2 cellular contexts compared by ENCODE assay signal in the genomic region with DNA sequence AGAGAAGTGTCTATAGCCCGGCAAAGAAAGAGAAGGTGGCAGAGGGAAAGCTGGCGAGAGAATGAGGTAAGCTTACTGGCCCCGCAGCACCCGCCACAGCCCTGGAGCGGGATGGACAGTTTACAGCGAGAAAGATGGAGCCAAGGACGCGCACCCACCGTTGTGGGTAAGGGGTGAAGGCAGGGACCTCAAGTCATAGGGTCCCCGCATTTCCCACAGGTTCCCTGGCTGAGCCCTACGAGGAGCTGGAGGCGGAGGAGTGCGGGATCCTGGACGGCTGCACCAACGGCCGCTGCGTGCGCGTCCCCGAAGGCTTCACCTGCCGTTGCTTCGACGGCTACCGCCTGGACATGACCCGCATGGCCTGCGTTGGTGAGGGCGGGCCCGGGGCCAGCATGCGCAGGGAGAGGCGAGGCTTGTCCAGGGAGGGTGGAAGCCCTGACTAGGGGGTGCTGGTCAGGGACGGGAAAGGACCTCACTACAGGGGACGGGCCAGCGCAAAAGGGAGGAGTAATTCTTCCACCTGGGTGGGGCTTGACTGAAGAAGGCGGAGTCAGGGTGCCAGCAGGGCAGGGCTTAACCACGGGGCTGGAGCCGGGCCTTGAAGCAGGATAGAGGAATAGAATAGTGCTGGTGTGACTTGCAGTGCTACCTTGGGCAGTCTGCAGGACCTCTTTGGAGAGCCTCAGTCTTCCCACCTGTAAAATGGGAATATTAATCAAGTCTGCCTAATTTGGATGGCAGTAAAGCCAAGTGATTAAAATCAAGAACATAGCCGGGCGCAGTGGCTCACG.
A peak's percentile ranks its signal among the peaks of the same experiment; 100 is the strongest.
TF ChIP-seq lines count a peak whose summit lies in the region.

No MANE protein-coding gene starts in this region.

TF ChIP-seq in IMR-90, 13 proteins besides CTCF, POLR2A, EP300 and RAD21:
- TF ChIP-seq MXI1 (IDR thresholded peaks at IDR 0.05; ENCODE audit: borderline replicate concordance, low read depth, low read length) (no peak), CEBPB (IDR thresholded peaks at IDR 0.05; ENCODE audit: low read depth, low read length) (no peak), CHD1 (IDR thresholded peaks at IDR 0.05; ENCODE audit: low read depth, low read length) (no peak), MAZ (IDR thresholded peaks at IDR 0.05; ENCODE audit: borderline replicate concordance, low read depth, low read length) (no peak), BHLHE40 (IDR thresholded peaks at IDR 0.05; ENCODE audit: low read depth, low read length) (no peak), RCOR1 (IDR thresholded peaks at IDR 0.05; ENCODE audit: insufficient replicate concordance, low read length) (no peak), NFE2L2 (IDR thresholded peaks at IDR 0.05; ENCODE audit: low read depth, low read length) (no peak), RFX5 (IDR thresholded peaks at IDR 0.05; ENCODE audit: low read depth, low read length) (no peak), FOS (IDR thresholded peaks at IDR 0.05; ENCODE audit: low read depth, low read length) (no peak), SMC3 (IDR thresholded peaks at IDR 0.05; ENCODE audit: low read depth, low read length) (no peak), MAFK (IDR thresholded peaks at IDR 0.05; ENCODE audit: low read depth, low read length) (no peak)
- TF ChIP-seq, protein P1, sequence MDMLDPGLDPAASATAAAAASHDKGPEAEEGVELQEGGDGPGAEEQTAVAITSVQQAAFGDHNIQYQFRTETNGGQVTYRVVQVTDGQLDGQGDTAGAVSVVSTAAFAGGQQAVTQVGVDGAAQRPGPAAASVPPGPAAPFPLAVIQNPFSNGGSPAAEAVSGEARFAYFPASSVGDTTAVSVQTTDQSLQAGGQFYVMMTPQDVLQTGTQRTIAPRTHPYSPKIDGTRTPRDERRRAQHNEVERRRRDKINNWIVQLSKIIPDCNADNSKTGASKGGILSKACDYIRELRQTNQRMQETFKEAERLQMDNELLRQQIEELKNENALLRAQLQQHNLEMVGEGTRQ (IDR thresholded peaks at IDR 0.05; ENCODE audit: low read depth, low read length) = no peak
- TF ChIP-seq, protein P2, sequence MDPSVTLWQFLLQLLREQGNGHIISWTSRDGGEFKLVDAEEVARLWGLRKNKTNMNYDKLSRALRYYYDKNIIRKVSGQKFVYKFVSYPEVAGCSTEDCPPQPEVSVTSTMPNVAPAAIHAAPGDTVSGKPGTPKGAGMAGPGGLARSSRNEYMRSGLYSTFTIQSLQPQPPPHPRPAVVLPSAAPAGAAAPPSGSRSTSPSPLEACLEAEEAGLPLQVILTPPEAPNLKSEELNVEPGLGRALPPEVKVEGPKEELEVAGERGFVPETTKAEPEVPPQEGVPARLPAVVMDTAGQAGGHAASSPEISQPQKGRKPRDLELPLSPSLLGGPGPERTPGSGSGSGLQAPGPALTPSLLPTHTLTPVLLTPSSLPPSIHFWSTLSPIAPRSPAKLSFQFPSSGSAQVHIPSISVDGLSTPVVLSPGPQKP (IDR thresholded peaks at IDR 0.05; ENCODE audit: borderline replicate concordance, low read depth, low read length) = no peak

TF ChIP-seq in H1, 55 proteins besides CTCF, POLR2A, EP300 and RAD21:
- TF ChIP-seq TCF12 (IDR thresholded peaks at IDR 0.05; ENCODE audit: low read depth, low read length) (no peak), POU5F1 (IDR thresholded peaks at IDR 0.05; ENCODE audit: low read depth, low read length) (no peak), KDM1A (IDR thresholded peaks at IDR 0.05; ENCODE audit: borderline replicate concordance, low read length) (peak; percentile 74; the same call in 1 of the 2 replicates), POLR2AphosphoS5 (IDR thresholded peaks at IDR 0.05; ENCODE audit: low read depth, low read length) (peak; percentile 22; the same call in 1 of the 2 replicates), SIN3A (conservative IDR thresholded peaks at IDR 0.05 in 1 of 2, IDR thresholded peaks at IDR 0.05 in 1 of 2; ENCODE audit: low read depth in 1 of 2, low read length in 2 of 2) (no peak)
- TF ChIP-seq, protein P3, sequence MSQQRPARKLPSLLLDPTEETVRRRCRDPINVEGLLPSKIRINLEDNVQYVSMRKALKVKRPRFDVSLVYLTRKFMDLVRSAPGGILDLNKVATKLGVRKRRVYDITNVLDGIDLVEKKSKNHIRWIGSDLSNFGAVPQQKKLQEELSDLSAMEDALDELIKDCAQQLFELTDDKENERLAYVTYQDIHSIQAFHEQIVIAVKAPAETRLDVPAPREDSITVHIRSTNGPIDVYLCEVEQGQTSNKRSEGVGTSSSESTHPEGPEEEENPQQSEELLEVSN (IDR thresholded peaks at IDR 0.05) = 0 out of 2 replicates have a peak, but pooled peaks have one; percentile 22
